Comparison of ENCODE assay signal across 2 cellular contexts in the genomic region with DNA sequence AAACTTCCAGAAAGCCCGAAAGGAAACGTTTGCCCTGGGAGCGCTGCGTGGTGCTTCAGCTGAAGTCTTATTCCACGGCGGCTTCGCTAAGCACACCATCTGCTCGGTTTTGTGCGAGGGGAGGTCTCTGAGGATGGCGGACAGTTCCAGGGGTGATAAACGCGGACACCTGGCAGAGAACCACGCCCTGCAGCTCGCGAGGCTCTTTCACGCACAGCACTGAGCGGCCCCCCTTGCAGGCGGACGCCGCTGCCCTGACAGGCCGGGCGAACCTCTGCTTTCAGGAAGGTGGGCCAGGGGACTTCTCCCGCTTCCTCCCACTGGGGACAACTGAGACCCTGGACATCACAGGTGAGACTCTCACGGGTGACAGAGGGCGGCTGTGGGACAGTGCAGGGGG.
A peak's percentile ranks its signal among the peaks of the same experiment; 100 is the strongest.
TF ChIP-seq lines count a peak whose summit lies in the region.

No MANE protein-coding gene starts in this region.

TF ChIP-seq in GM23338, 12 proteins besides CTCF, POLR2A, EP300 and RAD21 (continues in another document):
- TF ChIP-seq REST (IDR thresholded peaks at IDR 0.05; ENCODE audit: unreplicated experiment) (no peak), CREB1 (CRISPR knock-in tag; IDR thresholded peaks at IDR 0.05; ENCODE audit: low read depth) (no peak), NANOG (IDR thresholded peaks at IDR 0.05; ENCODE audit: borderline replicate concordance) (no peak), JUNB (IDR thresholded peaks at IDR 0.05; ENCODE audit: unreplicated experiment) (no peak), EZH2phosphoT487 (IDR thresholded peaks at IDR 0.05; ENCODE audit: unreplicated experiment) (no peak), EZH2 (IDR thresholded peaks at IDR 0.05; ENCODE audit: low read depth, unreplicated experiment) (no peak), ETS1 (IDR thresholded peaks at IDR 0.05) (no peak), STAT1 (IDR thresholded peaks at IDR 0.05; ENCODE audit: unreplicated experiment) (no peak), POLR2AphosphoS5 (IDR thresholded peaks at IDR 0.05; ENCODE audit: low read depth) (no peak)
- TF ChIP-seq, protein P1, sequence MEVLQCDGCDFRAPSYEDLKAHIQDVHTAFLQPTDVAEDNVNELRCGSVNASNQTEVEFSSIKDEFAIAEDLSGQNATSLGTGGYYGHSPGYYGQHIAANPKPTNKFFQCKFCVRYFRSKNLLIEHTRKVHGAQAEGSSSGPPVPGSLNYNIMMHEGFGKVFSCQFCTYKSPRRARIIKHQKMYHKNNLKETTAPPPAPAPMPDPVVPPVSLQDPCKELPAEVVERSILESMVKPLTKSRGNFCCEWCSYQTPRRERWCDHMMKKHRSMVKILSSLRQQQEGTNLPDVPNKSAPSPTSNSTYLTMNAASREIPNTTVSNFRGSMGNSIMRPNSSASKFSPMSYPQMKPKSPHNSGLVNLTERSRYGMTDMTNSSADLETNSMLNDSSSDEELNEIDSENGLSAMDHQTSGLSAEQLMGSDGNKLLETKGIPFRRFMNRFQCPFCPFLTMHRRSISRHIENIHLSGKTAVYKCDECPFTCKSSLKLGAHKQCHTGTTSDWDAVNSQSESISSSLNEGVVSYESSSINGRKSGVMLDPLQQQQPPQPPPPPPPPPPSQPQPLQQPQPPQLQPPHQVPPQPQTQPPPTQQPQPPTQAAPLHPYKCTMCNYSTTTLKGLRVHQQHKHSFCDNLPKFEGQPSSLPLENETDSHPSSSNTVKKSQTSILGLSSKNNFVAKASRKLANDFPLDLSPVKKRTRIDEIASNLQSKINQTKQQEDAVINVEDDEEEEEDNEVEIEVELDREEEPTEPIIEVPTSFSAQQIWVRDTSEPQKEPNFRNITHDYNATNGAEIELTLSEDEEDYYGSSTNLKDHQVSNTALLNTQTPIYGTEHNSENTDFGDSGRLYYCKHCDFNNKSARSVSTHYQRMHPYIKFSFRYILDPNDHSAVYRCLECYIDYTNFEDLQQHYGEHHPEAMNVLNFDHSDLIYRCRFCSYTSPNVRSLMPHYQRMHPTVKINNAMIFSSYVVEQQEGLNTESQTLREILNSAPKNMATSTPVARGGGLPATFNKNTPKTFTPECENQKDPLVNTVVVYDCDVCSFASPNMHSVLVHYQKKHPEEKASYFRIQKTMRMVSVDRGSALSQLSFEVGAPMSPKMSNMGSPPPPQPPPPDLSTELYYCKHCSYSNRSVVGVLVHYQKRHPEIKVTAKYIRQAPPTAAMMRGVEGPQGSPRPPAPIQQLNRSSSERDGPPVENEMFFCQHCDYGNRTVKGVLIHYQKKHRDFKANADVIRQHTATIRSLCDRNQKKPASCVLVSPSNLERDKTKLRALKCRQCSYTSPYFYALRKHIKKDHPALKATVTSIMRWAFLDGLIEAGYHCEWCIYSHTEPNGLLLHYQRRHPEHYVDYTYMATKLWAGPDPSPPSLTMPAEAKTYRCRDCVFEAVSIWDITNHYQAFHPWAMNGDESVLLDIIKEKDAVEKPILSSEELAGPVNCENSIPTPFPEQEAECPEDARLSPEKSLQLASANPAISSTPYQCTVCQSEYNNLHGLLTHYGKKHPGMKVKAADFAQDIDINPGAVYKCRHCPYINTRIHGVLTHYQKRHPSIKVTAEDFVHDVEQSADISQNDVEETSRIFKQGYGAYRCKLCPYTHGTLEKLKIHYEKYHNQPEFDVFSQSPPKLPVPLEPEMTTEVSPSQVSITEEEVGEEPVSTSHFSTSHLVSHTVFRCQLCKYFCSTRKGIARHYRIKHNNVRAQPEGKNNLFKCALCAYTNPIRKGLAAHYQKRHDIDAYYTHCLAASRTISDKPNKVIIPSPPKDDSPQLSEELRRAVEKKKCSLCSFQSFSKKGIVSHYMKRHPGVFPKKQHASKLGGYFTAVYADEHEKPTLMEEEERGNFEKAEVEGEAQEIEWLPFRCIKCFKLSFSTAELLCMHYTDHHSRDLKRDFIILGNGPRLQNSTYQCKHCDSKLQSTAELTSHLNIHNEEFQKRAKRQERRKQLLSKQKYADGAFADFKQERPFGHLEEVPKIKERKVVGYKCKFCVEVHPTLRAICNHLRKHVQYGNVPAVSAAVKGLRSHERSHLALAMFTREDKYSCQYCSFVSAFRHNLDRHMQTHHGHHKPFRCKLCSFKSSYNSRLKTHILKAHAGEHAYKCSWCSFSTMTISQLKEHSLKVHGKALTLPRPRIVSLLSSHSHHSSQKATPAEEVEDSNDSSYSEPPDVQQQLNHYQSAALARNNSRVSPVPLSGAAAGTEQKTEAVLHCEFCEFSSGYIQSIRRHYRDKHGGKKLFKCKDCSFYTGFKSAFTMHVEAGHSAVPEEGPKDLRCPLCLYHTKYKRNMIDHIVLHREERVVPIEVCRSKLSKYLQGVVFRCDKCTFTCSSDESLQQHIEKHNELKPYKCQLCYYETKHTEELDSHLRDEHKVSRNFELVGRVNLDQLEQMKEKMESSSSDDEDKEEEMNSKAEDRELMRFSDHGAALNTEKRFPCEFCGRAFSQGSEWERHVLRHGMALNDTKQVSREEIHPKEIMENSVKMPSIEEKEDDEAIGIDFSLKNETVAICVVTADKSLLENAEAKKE (CRISPR knock-in tag; IDR thresholded peaks at IDR 0.05): no peak

TF ChIP-seq in K562, 482 proteins besides CTCF, POLR2A, EP300 and RAD21:
- TF ChIP-seq POLR2G (IDR thresholded peaks at IDR 0.05; ENCODE audit: low read depth, low read length) (0 out of 2 replicates have a peak, but pooled peaks have one; percentile 24), ZNF551 (CRISPR knock-in tag; IDR thresholded peaks at IDR 0.05) (no peak), NFIC (IDR thresholded peaks at IDR 0.05) (0 out of 2 replicates have a peak, but pooled peaks have one; percentile 1), ZBTB33 (CRISPR knock-in tag; IDR thresholded peaks at IDR 0.05) (peak; percentile 50; the same call in 1 of the 2 replicates), ATF4 (CRISPR knock-in tag; IDR thresholded peaks at IDR 0.05) (no peak)
- TF ChIP-seq, protein P2, sequence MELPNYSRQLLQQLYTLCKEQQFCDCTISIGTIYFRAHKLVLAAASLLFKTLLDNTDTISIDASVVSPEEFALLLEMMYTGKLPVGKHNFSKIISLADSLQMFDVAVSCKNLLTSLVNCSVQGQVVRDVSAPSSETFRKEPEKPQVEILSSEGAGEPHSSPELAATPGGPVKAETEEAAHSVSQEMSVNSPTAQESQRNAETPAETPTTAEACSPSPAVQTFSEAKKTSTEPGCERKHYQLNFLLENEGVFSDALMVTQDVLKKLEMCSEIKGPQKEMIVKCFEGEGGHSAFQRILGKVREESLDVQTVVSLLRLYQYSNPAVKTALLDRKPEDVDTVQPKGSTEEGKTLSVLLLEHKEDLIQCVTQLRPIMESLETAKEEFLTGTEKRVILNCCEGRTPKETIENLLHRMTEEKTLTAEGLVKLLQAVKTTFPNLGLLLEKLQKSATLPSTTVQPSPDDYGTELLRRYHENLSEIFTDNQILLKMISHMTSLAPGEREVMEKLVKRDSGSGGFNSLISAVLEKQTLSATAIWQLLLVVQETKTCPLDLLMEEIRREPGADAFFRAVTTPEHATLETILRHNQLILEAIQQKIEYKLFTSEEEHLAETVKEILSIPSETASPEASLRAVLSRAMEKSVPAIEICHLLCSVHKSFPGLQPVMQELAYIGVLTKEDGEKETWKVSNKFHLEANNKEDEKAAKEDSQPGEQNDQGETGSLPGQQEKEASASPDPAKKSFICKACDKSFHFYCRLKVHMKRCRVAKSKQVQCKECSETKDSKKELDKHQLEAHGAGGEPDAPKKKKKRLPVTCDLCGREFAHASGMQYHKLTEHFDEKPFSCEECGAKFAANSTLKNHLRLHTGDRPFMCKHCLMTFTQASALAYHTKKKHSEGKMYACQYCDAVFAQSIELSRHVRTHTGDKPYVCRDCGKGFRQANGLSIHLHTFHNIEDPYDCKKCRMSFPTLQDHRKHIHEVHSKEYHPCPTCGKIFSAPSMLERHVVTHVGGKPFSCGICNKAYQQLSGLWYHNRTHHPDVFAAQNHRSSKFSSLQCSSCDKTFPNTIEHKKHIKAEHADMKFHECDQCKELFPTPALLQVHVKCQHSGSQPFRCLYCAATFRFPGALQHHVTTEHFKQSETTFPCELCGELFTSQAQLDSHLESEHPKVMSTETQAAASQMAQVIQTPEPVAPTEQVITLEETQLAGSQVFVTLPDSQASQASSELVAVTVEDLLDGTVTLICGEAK (IDR thresholded peaks at IDR 0.05): no peak
- TF ChIP-seq, protein P2 (CRISPR knock-in tag; IDR thresholded peaks at IDR 0.05): no peak
- TF ChIP-seq, protein P3, sequence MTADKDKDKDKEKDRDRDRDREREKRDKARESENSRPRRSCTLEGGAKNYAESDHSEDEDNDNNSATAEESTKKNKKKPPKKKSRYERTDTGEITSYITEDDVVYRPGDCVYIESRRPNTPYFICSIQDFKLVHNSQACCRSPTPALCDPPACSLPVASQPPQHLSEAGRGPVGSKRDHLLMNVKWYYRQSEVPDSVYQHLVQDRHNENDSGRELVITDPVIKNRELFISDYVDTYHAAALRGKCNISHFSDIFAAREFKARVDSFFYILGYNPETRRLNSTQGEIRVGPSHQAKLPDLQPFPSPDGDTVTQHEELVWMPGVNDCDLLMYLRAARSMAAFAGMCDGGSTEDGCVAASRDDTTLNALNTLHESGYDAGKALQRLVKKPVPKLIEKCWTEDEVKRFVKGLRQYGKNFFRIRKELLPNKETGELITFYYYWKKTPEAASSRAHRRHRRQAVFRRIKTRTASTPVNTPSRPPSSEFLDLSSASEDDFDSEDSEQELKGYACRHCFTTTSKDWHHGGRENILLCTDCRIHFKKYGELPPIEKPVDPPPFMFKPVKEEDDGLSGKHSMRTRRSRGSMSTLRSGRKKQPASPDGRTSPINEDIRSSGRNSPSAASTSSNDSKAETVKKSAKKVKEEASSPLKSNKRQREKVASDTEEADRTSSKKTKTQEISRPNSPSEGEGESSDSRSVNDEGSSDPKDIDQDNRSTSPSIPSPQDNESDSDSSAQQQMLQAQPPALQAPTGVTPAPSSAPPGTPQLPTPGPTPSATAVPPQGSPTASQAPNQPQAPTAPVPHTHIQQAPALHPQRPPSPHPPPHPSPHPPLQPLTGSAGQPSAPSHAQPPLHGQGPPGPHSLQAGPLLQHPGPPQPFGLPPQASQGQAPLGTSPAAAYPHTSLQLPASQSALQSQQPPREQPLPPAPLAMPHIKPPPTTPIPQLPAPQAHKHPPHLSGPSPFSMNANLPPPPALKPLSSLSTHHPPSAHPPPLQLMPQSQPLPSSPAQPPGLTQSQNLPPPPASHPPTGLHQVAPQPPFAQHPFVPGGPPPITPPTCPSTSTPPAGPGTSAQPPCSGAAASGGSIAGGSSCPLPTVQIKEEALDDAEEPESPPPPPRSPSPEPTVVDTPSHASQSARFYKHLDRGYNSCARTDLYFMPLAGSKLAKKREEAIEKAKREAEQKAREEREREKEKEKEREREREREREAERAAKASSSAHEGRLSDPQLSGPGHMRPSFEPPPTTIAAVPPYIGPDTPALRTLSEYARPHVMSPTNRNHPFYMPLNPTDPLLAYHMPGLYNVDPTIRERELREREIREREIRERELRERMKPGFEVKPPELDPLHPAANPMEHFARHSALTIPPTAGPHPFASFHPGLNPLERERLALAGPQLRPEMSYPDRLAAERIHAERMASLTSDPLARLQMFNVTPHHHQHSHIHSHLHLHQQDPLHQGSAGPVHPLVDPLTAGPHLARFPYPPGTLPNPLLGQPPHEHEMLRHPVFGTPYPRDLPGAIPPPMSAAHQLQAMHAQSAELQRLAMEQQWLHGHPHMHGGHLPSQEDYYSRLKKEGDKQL (CRISPR knock-in tag; IDR thresholded peaks at IDR 0.05; ENCODE audit: borderline replicate concordance): 0 out of 2 replicates have a peak, but pooled peaks have one; percentile 42
